ENCODE assay signal across 1 cellular context in genomic region chr14:58078068-58078467, GRCh38.
TF ChIP-seq lines count a peak whose summit lies in the region.

No MANE protein-coding gene starts in this region.

TF ChIP-seq in GM23338, 12 proteins besides CTCF, POLR2A, EP300 and RAD21:
- no peak for TF ChIP-seq CREB1 (CRISPR knock-in tag; IDR thresholded peaks at IDR 0.05; ENCODE audit: low read depth)
- no peak for TF ChIP-seq REST (IDR thresholded peaks at IDR 0.05; ENCODE audit: unreplicated experiment)
- no peak for TF ChIP-seq ZNF114 (CRISPR knock-in tag; IDR thresholded peaks at IDR 0.05)
- TF ChIP-seq, protein P1, sequence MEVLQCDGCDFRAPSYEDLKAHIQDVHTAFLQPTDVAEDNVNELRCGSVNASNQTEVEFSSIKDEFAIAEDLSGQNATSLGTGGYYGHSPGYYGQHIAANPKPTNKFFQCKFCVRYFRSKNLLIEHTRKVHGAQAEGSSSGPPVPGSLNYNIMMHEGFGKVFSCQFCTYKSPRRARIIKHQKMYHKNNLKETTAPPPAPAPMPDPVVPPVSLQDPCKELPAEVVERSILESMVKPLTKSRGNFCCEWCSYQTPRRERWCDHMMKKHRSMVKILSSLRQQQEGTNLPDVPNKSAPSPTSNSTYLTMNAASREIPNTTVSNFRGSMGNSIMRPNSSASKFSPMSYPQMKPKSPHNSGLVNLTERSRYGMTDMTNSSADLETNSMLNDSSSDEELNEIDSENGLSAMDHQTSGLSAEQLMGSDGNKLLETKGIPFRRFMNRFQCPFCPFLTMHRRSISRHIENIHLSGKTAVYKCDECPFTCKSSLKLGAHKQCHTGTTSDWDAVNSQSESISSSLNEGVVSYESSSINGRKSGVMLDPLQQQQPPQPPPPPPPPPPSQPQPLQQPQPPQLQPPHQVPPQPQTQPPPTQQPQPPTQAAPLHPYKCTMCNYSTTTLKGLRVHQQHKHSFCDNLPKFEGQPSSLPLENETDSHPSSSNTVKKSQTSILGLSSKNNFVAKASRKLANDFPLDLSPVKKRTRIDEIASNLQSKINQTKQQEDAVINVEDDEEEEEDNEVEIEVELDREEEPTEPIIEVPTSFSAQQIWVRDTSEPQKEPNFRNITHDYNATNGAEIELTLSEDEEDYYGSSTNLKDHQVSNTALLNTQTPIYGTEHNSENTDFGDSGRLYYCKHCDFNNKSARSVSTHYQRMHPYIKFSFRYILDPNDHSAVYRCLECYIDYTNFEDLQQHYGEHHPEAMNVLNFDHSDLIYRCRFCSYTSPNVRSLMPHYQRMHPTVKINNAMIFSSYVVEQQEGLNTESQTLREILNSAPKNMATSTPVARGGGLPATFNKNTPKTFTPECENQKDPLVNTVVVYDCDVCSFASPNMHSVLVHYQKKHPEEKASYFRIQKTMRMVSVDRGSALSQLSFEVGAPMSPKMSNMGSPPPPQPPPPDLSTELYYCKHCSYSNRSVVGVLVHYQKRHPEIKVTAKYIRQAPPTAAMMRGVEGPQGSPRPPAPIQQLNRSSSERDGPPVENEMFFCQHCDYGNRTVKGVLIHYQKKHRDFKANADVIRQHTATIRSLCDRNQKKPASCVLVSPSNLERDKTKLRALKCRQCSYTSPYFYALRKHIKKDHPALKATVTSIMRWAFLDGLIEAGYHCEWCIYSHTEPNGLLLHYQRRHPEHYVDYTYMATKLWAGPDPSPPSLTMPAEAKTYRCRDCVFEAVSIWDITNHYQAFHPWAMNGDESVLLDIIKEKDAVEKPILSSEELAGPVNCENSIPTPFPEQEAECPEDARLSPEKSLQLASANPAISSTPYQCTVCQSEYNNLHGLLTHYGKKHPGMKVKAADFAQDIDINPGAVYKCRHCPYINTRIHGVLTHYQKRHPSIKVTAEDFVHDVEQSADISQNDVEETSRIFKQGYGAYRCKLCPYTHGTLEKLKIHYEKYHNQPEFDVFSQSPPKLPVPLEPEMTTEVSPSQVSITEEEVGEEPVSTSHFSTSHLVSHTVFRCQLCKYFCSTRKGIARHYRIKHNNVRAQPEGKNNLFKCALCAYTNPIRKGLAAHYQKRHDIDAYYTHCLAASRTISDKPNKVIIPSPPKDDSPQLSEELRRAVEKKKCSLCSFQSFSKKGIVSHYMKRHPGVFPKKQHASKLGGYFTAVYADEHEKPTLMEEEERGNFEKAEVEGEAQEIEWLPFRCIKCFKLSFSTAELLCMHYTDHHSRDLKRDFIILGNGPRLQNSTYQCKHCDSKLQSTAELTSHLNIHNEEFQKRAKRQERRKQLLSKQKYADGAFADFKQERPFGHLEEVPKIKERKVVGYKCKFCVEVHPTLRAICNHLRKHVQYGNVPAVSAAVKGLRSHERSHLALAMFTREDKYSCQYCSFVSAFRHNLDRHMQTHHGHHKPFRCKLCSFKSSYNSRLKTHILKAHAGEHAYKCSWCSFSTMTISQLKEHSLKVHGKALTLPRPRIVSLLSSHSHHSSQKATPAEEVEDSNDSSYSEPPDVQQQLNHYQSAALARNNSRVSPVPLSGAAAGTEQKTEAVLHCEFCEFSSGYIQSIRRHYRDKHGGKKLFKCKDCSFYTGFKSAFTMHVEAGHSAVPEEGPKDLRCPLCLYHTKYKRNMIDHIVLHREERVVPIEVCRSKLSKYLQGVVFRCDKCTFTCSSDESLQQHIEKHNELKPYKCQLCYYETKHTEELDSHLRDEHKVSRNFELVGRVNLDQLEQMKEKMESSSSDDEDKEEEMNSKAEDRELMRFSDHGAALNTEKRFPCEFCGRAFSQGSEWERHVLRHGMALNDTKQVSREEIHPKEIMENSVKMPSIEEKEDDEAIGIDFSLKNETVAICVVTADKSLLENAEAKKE (CRISPR knock-in tag; IDR thresholded peaks at IDR 0.05), result no peak
- TF ChIP-seq STAT1 (IDR thresholded peaks at IDR 0.05; ENCODE audit: unreplicated experiment), result no peak
- no peak for TF ChIP-seq EZH2 (IDR thresholded peaks at IDR 0.05; ENCODE audit: low read depth, unreplicated experiment)
- TF ChIP-seq NANOG (IDR thresholded peaks at IDR 0.05; ENCODE audit: borderline replicate concordance), result no peak
- no peak for TF ChIP-seq ETS1 (IDR thresholded peaks at IDR 0.05)
- TF ChIP-seq POLR2AphosphoS5 (IDR thresholded peaks at IDR 0.05; ENCODE audit: low read depth), result no peak
- no peak for TF ChIP-seq JUNB (IDR thresholded peaks at IDR 0.05; ENCODE audit: unreplicated experiment)
- no peak for TF ChIP-seq ZNF331 (CRISPR knock-in tag; IDR thresholded peaks at IDR 0.05; ENCODE audit: low read depth)
- TF ChIP-seq EZH2phosphoT487 (IDR thresholded peaks at IDR 0.05; ENCODE audit: unreplicated experiment), result no peak
